In genomic region chr10:117364121-117364960, GRCh38 we compare ENCODE assay signal across 1 cellular context.
A peak's percentile ranks its signal among the peaks of the same experiment; 100 is the strongest.
TF ChIP-seq lines count a peak whose summit lies in the region.

No MANE protein-coding gene starts in this region.

TF ChIP-seq in HEK293, 187 proteins besides CTCF, POLR2A, EP300 and RAD21 (continued from another document):
- TF ChIP-seq, protein P1, sequence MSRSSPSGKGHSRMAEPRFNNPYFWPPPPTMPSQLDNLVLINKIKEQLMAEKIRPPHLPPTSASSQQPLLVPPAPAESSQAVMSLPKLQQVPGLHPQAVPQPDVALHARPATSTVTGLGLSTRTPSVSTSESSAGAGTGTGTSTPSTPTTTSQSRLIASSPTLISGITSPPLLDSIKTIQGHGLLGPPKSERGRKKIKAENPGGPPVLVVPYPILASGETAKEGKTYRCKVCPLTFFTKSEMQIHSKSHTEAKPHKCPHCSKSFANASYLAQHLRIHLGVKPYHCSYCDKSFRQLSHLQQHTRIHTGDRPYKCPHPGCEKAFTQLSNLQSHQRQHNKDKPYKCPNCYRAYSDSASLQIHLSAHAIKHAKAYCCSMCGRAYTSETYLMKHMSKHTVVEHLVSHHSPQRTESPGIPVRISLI (tag by site-specific recombination; IDR thresholded peaks at IDR 0.05), result peak; percentile 72; the same call in 1 of the 2 replicates
- TF ChIP-seq ZNF366 (tag by site-specific recombination; conservative IDR thresholded peaks at IDR 0.05), result peak; percentile 66
- TF ChIP-seq ZNF2 (tag by site-specific recombination; IDR thresholded peaks at IDR 0.05), result no peak
- no peak for TF ChIP-seq ZNF423 (tag by site-specific recombination; IDR thresholded peaks at IDR 0.05)
- TF ChIP-seq ZEB2 (tag by site-specific recombination; IDR thresholded peaks at IDR 0.05), result no peak
- TF ChIP-seq ZNF785 (tag by site-specific recombination; IDR thresholded peaks at IDR 0.05), result no peak
- TF ChIP-seq, protein P2, sequence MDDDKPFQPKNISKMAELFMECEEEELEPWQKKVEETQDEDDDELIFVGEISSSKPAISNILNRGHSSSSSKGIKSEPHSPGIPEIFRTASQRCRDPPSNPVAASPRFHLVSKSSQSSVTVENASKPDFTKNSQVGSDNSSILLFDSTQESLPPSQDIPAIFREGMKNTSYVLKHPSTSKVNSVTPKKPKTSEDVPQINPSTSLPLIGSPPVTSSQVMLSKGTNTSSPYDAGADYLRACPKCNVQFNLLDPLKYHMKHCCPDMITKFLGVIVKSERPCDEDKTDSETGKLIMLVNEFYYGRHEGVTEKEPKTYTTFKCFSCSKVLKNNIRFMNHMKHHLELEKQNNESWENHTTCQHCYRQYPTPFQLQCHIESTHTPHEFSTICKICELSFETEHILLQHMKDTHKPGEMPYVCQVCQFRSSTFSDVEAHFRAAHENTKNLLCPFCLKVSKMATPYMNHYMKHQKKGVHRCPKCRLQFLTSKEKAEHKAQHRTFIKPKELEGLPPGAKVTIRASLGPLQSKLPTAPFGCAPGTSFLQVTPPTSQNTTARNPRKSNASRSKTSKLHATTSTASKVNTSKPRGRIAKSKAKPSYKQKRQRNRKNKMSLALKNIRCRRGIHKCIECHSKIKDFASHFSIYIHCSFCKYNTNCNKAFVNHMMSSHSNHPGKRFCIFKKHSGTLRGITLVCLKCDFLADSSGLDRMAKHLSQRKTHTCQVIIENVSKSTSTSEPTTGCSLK (tag by site-specific recombination; IDR thresholded peaks at IDR 0.05), result no peak
- TF ChIP-seq ZNF354C (tag by site-specific recombination; IDR thresholded peaks at IDR 0.05; ENCODE audit: borderline replicate concordance, low read depth), result no peak
- peak; percentile 89 for TF ChIP-seq ZNF623 (tag by site-specific recombination; IDR thresholded peaks at IDR 0.05)
- TF ChIP-seq, protein P3, sequence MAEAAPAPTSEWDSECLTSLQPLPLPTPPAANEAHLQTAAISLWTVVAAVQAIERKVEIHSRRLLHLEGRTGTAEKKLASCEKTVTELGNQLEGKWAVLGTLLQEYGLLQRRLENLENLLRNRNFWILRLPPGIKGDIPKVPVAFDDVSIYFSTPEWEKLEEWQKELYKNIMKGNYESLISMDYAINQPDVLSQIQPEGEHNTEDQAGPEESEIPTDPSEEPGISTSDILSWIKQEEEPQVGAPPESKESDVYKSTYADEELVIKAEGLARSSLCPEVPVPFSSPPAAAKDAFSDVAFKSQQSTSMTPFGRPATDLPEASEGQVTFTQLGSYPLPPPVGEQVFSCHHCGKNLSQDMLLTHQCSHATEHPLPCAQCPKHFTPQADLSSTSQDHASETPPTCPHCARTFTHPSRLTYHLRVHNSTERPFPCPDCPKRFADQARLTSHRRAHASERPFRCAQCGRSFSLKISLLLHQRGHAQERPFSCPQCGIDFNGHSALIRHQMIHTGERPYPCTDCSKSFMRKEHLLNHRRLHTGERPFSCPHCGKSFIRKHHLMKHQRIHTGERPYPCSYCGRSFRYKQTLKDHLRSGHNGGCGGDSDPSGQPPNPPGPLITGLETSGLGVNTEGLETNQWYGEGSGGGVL (tag by site-specific recombination; IDR thresholded peaks at IDR 0.05), result peak; percentile 66
- TF ChIP-seq, protein P4, sequence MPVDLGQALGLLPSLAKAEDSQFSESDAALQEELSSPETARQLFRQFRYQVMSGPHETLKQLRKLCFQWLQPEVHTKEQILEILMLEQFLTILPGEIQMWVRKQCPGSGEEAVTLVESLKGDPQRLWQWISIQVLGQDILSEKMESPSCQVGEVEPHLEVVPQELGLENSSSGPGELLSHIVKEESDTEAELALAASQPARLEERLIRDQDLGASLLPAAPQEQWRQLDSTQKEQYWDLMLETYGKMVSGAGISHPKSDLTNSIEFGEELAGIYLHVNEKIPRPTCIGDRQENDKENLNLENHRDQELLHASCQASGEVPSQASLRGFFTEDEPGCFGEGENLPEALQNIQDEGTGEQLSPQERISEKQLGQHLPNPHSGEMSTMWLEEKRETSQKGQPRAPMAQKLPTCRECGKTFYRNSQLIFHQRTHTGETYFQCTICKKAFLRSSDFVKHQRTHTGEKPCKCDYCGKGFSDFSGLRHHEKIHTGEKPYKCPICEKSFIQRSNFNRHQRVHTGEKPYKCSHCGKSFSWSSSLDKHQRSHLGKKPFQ (tag by site-specific recombination; IDR thresholded peaks at IDR 0.05), result peak; percentile 45; the same call in 1 of the 2 replicates
- no peak for TF ChIP-seq ZFP69B (tag by site-specific recombination; IDR thresholded peaks at IDR 0.05)
- peak; percentile 67; the same call in 1 of the 2 replicates for TF ChIP-seq ZNF341 (tag by site-specific recombination; IDR thresholded peaks at IDR 0.05; ENCODE audit: low read depth)
- TF ChIP-seq ZIC2 (tag by site-specific recombination; IDR thresholded peaks at IDR 0.05), result peak; percentile 56
- TF ChIP-seq ZNF169 (tag by site-specific recombination; IDR thresholded peaks at IDR 0.05), result no peak
- no peak for TF ChIP-seq REPIN1 (tag by site-specific recombination; IDR thresholded peaks at IDR 0.05; ENCODE audit: low read depth)
- TF ChIP-seq, protein P5, sequence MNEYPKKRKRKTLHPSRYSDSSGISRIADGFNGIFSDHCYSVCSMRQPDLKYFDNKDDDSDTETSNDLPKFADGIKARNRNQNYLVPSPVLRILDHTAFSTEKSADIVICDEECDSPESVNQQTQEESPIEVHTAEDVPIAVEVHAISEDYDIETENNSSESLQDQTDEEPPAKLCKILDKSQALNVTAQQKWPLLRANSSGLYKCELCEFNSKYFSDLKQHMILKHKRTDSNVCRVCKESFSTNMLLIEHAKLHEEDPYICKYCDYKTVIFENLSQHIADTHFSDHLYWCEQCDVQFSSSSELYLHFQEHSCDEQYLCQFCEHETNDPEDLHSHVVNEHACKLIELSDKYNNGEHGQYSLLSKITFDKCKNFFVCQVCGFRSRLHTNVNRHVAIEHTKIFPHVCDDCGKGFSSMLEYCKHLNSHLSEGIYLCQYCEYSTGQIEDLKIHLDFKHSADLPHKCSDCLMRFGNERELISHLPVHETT (tag by site-specific recombination; IDR thresholded peaks at IDR 0.05), result no peak
